ENCODE assay signal across 24 cellular contexts in the genomic region with DNA sequence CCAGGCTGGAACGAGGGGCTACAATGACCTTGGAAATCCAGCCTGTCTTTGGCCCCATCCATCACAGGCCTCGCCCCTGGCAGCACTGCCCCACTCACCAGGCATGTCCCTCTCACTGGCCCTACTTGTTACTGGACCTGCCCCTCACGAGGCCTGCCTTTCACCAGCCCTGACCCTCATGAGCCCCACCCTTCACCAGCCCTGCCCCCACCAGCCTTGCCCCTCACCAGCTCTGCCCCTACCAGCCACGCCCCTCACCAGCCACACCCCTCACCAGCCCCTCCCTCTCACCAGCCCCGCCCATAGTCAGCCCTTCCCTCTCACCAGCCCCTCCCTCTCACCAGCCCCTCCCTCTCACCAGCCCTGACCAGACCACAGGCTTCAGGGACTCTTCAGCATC. TPM values are rescaled to one million over a fixed set of nuclear protein-coding genes. Genes with fewer than 3 reads are reported as not detected.
A peak's percentile ranks its signal among the peaks of the same experiment; 100 is the strongest.
DNase-seq lines count a peak whose midpoint lies in the region; ATAC-seq and TF ChIP-seq lines count a peak whose summit lies in the region.
"Had no signal": no experiment of that assay in that cellular context is flagged by ENCODE, and none has a peak within 500 bp of the region (broad histone marks: within the 10 kb centered on the region; RNA-seq: fewer than 3 reads in every experiment).

No MANE protein-coding gene starts in this region.

- H3K4me1 Mint-ChIP-seq in activated CD8-positive, alpha-beta T cell treated with anti-CD3 and anti-CD28 coated beads for 36 hours (ENCODE audit: low read depth), result no peaks in the 10 kb centered on the region
- peaks cover 2% of the 10 kb centered on the region for H3K4me1 Mint-ChIP-seq in activated CD8-positive, alpha-beta T cell treated with anti-CD3 and anti-CD28 coated beads, Interleukin-2, amount 10 ng/mL, durations not matched to agents 7 days and 5 days (ENCODE audit: low read depth)
- no peaks in the 10 kb centered on the region for H3K4me1 Mint-ChIP-seq in activated naive CD4-positive, alpha-beta T cell treated with anti-CD3 and anti-CD28 coated beads for 36 hours (ENCODE audit: low read depth)
- H3K4me1 Mint-ChIP-seq: activated naive CD4-positive, alpha-beta T cell treated with anti-CD3 and anti-CD28 coated beads, Interleukin-2, amount 50 U/mL, for 24 hours; CD14-positive monocyte; mesothelial cell of epicardium had no signal

- peaks cover 3% of the 10 kb centered on the region for H3K27me3 Mint-ChIP-seq in activated CD8-positive, alpha-beta T cell treated with anti-CD3 and anti-CD28 coated beads for 36 hours
- peaks cover 9% of the 10 kb centered on the region for H3K27me3 Mint-ChIP-seq in activated CD8-positive, alpha-beta T cell treated with anti-CD3 and anti-CD28 coated beads, Interleukin-2, amount 10 ng/mL, durations not matched to agents 7 days and 5 days (ENCODE audit: low read depth)
- peaks cover 4% of the 10 kb centered on the region for H3K27me3 Mint-ChIP-seq in activated naive CD4-positive, alpha-beta T cell treated with anti-CD3 and anti-CD28 coated beads for 36 hours (ENCODE audit: low read depth)

- no peak for TF ChIP-seq CTCF in activated CD8-positive, alpha-beta T cell treated with anti-CD3 and anti-CD28 coated beads for 36 hours (IDR thresholded peaks at IDR 0.05)

- CTCF ChIA-PET in activated CD8-positive, alpha-beta T cell treated with anti-CD3 and anti-CD28 coated beads for 36 hours (lab: Charles Lee), result no interaction called here
- CTCF ChIA-PET in activated CD8-positive, alpha-beta T cell treated with anti-CD3 and anti-CD28 coated beads, Interleukin-2, amount 10 ng/mL, durations not matched to agents 7 days and 5 days (lab: Charles Lee), result no interaction called here
- CTCF ChIA-PET in activated naive CD4-positive, alpha-beta T cell treated with anti-CD3 and anti-CD28 coated beads for 36 hours (lab: Charles Lee), result no interaction called here

- H3K9me3 Mint-ChIP-seq in activated CD8-positive, alpha-beta T cell treated with anti-CD3 and anti-CD28 coated beads for 36 hours, result no peaks in the 10 kb centered on the region
- no peaks in the 10 kb centered on the region for H3K9me3 Mint-ChIP-seq in activated CD8-positive, alpha-beta T cell treated with anti-CD3 and anti-CD28 coated beads, Interleukin-2, amount 10 ng/mL, durations not matched to agents 7 days and 5 days (ENCODE audit: insufficient read depth)
- no peaks in the 10 kb centered on the region for H3K9me3 Mint-ChIP-seq in activated naive CD4-positive, alpha-beta T cell treated with anti-CD3 and anti-CD28 coated beads for 36 hours
- H3K9me3 Mint-ChIP-seq: activated naive CD4-positive, alpha-beta T cell treated with anti-CD3 and anti-CD28 coated beads, Interleukin-2, amount 50 U/mL, for 24 hours; activated T-cell treated with anti-CD3 and anti-CD28 coated beads, Interleukin-2, amount 50 U/mL, for 4 hours; CD14-positive monocyte; mesothelial cell of epicardium had no signal

- no peak overlapping the region for H3K27ac Mint-ChIP-seq in activated CD8-positive, alpha-beta T cell treated with anti-CD3 and anti-CD28 coated beads for 36 hours
- no peak overlapping the region for H3K27ac Mint-ChIP-seq in activated CD8-positive, alpha-beta T cell treated with anti-CD3 and anti-CD28 coated beads, Interleukin-2, amount 10 ng/mL, durations not matched to agents 7 days and 5 days
- H3K27ac Mint-ChIP-seq in activated naive CD4-positive, alpha-beta T cell treated with anti-CD3 and anti-CD28 coated beads for 36 hours, result no peak overlapping the region
- H3K27ac Mint-ChIP-seq: activated naive CD4-positive, alpha-beta T cell treated with anti-CD3 and anti-CD28 coated beads, Interleukin-2, amount 50 U/mL, for 24 hours; CD14-positive monocyte; mesothelial cell of epicardium had no signal

- POLR2A ChIA-PET in activated CD8-positive, alpha-beta T cell treated with anti-CD3 and anti-CD28 coated beads for 36 hours (lab: Charles Lee), result no interaction called here
- POLR2A ChIA-PET in activated CD8-positive, alpha-beta T cell treated with anti-CD3 and anti-CD28 coated beads, Interleukin-2, amount 10 ng/mL, durations not matched to agents 7 days and 5 days (lab: Charles Lee), result no interaction called here

- DNase-seq in activated CD8-positive, alpha-beta T cell treated with anti-CD3 and anti-CD28 coated beads for 36 hours, result no peak
- no peak for DNase-seq in activated CD8-positive, alpha-beta T cell treated with anti-CD3 and anti-CD28 coated beads, Interleukin-2, amount 10 ng/mL, durations not matched to agents 7 days and 5 days
- DNase-seq in NCI-H82 (lab: John Stamatoyannopoulos, UW), result peak; percentile 71
- peak; percentile 68 for DNase-seq in ecto neural progenitor cell (ENCODE audit: low spot score)
- DNase-seq in stimulated activated CD8-positive, alpha-beta memory T cell treated with anti-CD3 and anti-CD28 coated beads, Interleukin-4, amount 100 ng/mL, for 48 hours, result peak; percentile 40
- no peak for DNase-seq in SHP77 treated with DMSO at 0.1 percent for 48 hours (lab: John Stamatoyannopoulos, UW)
- DNase-seq in activated naive CD4-positive, alpha-beta T cell treated with anti-CD3 and anti-CD28 coated beads for 36 hours, result no peak
- DNase-seq: activated T-cell treated with anti-CD3 and anti-CD28 coated beads, Interleukin-2, amount 50 U/mL, for 4 hours; colonic mucosa; DMS53; hypothalamus; KG1; NCI-H1105; NCI-H526 treated with DMSO at 0.1 percent for 48 hours; PC-9; tibial artery had no signal

- intact Hi-C loops in activated CD8-positive, alpha-beta T cell treated with anti-CD3 and anti-CD28 coated beads for 36 hours (cut with micrococcal nuclease), result no loop called here
- intact Hi-C loops in activated naive CD4-positive, alpha-beta T cell treated with anti-CD3 and anti-CD28 coated beads for 36 hours (cut with micrococcal nuclease), result no loop called here

- ATAC-seq in activated CD8-positive, alpha-beta T cell treated with anti-CD3 and anti-CD28 coated beads for 36 hours, result peak; percentile 53
- ATAC-seq in activated CD8-positive, alpha-beta T cell treated with anti-CD3 and anti-CD28 coated beads, Interleukin-2, amount 10 ng/mL, durations not matched to agents 7 days and 5 days, result no peak
- no peak for ATAC-seq in GM21576 (IDR thresholded peaks at IDR 0.05; ENCODE audit: unreplicated experiment)
- ATAC-seq: activated T-cell treated with anti-CD3 and anti-CD28 coated beads, Interleukin-2, amount 50 U/mL, for 4 hours had no signal

- H3K4me3 Mint-ChIP-seq in activated CD8-positive, alpha-beta T cell treated with anti-CD3 and anti-CD28 coated beads for 36 hours, result no peak overlapping the region
- H3K4me3 Mint-ChIP-seq in activated CD8-positive, alpha-beta T cell treated with anti-CD3 and anti-CD28 coated beads, Interleukin-2, amount 10 ng/mL, durations not matched to agents 7 days and 5 days, result no peak overlapping the region
- H3K4me3 Mint-ChIP-seq in activated naive CD4-positive, alpha-beta T cell treated with anti-CD3 and anti-CD28 coated beads for 36 hours, result no peak overlapping the region
- H3K4me3 Mint-ChIP-seq: activated naive CD4-positive, alpha-beta T cell treated with anti-CD3 and anti-CD28 coated beads, Interleukin-2, amount 50 U/mL, for 24 hours; activated T-cell treated with anti-CD3 and anti-CD28 coated beads, Interleukin-2, amount 50 U/mL, for 4 hours; CD14-positive monocyte; mesothelial cell of epicardium had no signal

- H3K36me3 Mint-ChIP-seq in activated CD8-positive, alpha-beta T cell treated with anti-CD3 and anti-CD28 coated beads for 36 hours (ENCODE audit: low read depth), result no peaks in the 10 kb centered on the region
- no peaks in the 10 kb centered on the region for H3K36me3 Mint-ChIP-seq in activated CD8-positive, alpha-beta T cell treated with anti-CD3 and anti-CD28 coated beads, Interleukin-2, amount 10 ng/mL, durations not matched to agents 7 days and 5 days (ENCODE audit: low read depth)
- no peaks in the 10 kb centered on the region for H3K36me3 Mint-ChIP-seq in activated naive CD4-positive, alpha-beta T cell treated with anti-CD3 and anti-CD28 coated beads for 36 hours (ENCODE audit: low read depth)
- H3K36me3 Mint-ChIP-seq: activated naive CD4-positive, alpha-beta T cell treated with anti-CD3 and anti-CD28 coated beads, Interleukin-2, amount 50 U/mL, for 24 hours; CD14-positive monocyte had no signal

RNA-seq across cellular contexts. Expression of a gene that starts 57.8 kb away (rescaled TPM):
- total RNA-seq in activated CD8-positive, alpha-beta T cell treated with anti-CD3 and anti-CD28 coated beads for 36 hours, result not detected
- total RNA-seq in activated CD8-positive, alpha-beta T cell treated with anti-CD3 and anti-CD28 coated beads, Interleukin-2, amount 10 ng/mL, durations not matched to agents 7 days and 5 days, result not detected
- total RNA-seq in activated naive CD4-positive, alpha-beta T cell treated with anti-CD3 and anti-CD28 coated beads for 36 hours, result not detected
- total RNA-seq: endothelial cell of umbilical vein, fibroblast of villous mesenchyme, H4, pulmonary artery endothelial cell had no signal

Comparison
In these comparisons a context has a peak if more than half of its experiments do, and no peak if none do; other contexts are left out.
1. DNase-seq: peak in NCI-H82 (single experiment), ecto neural progenitor cell (single experiment) and stimulated activated CD8-positive, alpha-beta memory T cell treated with anti-CD3 and anti-CD28 coated beads, Interleukin-4, amount 100 ng/mL, for 48 hours (single experiment); none in activated CD8-positive, alpha-beta T cell treated with anti-CD3 and anti-CD28 coated beads for 36 hours (single experiment), activated CD8-positive, alpha-beta T cell treated with anti-CD3 and anti-CD28 coated beads, Interleukin-2, amount 10 ng/mL, durations not matched to agents 7 days and 5 days (single experiment), SHP77 treated with DMSO at 0.1 percent for 48 hours (single experiment) and activated naive CD4-positive, alpha-beta T cell treated with anti-CD3 and anti-CD28 coated beads for 36 hours (single experiment).